Comparison of ENCODE assay signal across 1 cellular context in the genomic region with DNA sequence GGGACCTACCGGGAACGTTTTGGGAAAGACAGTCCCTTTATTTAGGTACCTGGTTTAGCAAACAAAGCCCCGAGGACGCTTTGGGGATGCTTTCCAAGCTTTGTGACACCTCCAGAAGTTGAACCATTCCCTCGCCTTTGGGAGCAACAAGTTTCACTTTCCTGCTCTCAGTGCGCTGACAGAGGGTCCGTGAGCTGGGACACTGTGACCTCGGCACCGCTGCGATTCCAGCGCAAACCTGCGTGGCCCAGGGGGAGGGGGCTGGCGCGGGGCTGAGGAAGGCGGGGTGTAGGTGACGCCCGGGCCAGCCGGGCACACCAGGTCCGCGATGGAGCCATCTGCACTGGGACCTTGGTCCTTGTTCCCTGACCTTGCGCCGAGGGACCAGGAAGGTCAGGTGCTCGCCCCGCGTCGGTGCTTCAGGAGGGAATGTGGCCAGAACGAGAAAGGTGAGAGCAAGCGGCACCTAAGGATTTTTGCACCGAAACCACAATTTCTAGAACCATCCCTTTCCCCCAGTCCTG.
TF ChIP-seq lines count a peak whose summit lies in the region.

No MANE protein-coding gene starts in this region.

TF ChIP-seq in HEK293, 187 proteins besides CTCF, POLR2A, EP300 and RAD21 (continued from another document):
- TF ChIP-seq, protein P1, sequence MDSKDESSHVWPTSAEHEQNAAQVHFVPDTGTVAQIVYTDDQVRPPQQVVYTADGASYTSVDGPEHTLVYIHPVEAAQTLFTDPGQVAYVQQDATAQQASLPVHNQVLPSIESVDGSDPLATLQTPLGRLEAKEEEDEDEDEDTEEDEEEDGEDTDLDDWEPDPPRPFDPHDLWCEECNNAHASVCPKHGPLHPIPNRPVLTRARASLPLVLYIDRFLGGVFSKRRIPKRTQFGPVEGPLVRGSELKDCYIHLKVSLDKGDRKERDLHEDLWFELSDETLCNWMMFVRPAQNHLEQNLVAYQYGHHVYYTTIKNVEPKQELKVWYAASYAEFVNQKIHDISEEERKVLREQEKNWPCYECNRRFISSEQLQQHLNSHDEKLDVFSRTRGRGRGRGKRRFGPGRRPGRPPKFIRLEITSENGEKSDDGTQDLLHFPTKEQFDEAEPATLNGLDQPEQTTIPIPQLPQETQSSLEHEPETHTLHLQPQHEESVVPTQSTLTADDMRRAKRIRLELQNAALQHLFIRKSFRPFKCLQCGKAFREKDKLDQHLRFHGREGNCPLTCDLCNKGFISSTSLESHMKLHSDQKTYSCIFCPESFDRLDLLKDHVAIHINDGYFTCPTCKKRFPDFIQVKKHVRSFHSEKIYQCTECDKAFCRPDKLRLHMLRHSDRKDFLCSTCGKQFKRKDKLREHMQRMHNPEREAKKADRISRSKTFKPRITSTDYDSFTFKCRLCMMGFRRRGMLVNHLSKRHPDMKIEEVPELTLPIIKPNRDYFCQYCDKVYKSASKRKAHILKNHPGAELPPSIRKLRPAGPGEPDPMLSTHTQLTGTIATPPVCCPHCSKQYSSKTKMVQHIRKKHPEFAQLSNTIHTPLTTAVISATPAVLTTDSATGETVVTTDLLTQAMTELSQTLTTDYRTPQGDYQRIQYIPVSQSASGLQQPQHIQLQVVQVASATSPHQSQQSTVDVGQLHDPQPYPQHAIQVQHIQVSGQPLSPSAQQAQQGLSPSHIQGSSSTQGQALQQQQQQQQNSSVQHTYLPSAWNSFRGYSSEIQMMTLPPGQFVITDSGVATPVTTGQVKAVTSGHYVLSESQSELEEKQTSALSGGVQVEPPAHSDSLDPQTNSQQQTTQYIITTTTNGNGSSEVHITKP (tag by site-specific recombination; IDR thresholded peaks at IDR 0.05): no peak
- TF ChIP-seq ZNF16 (tag by site-specific recombination; IDR thresholded peaks at IDR 0.05; ENCODE audit: low read depth) (no peak), ZNF514 (tag by site-specific recombination; IDR thresholded peaks at IDR 0.05) (no peak), ZNF10 (tag by site-specific recombination; IDR thresholded peaks at IDR 0.05) (no peak), MEIS1 (CRISPR knock-in tag; IDR thresholded peaks at IDR 0.05; ENCODE audit: borderline replicate concordance) (no peak), ZNF426 (tag by site-specific recombination; IDR thresholded peaks at IDR 0.05) (no peak), HIC1 (tag by site-specific recombination; IDR thresholded peaks at IDR 0.05) (no peak), HOXA7 (CRISPR knock-in tag; IDR thresholded peaks at IDR 0.05; ENCODE audit: borderline replicate concordance) (no peak), ZNF600 (tag by site-specific recombination; IDR thresholded peaks at IDR 0.05) (peak; percentile 29; the same call in 1 of the 2 replicates), ZNF132 (tag by site-specific recombination; IDR thresholded peaks at IDR 0.05; ENCODE audit: borderline replicate concordance) (no peak), GLIS2 (tag by site-specific recombination; IDR thresholded peaks at IDR 0.05) (no peak; the same call in 1 of the 2 replicates), BCL11B (tag by site-specific recombination; IDR thresholded peaks at IDR 0.05; ENCODE audit: low read depth) (no peak), ZNF280C (tag by site-specific recombination; IDR thresholded peaks at IDR 0.05) (no peak), ZNF2 (tag by site-specific recombination; IDR thresholded peaks at IDR 0.05) (no peak), FEZF1 (tag by site-specific recombination; IDR thresholded peaks at IDR 0.05) (no peak), ZNF701 (tag by site-specific recombination; IDR thresholded peaks at IDR 0.05) (no peak), ZNF140 (tag by site-specific recombination; IDR thresholded peaks at IDR 0.05) (no peak), ZBTB48 (tag by site-specific recombination; IDR thresholded peaks at IDR 0.05) (peak; percentile 93), ZNF768 (tag by site-specific recombination; IDR thresholded peaks at IDR 0.05) (no peak), ZNF510 (tag by site-specific recombination; IDR thresholded peaks at IDR 0.05; ENCODE audit: insufficient replicate concordance) (no peak), SP3 (tag by site-specific recombination; IDR thresholded peaks at IDR 0.05) (no peak), KLF9 (tag by site-specific recombination; IDR thresholded peaks at IDR 0.05; ENCODE audit: low read depth) (peak; percentile 12; the same call in 1 of the 2 replicates), ZNF76 (tag by site-specific recombination; IDR thresholded peaks at IDR 0.05; ENCODE audit: borderline replicate concordance, low read depth) (no peak), ZNF837 (tag by site-specific recombination; IDR thresholded peaks at IDR 0.05) (no peak), ZEB2 (tag by site-specific recombination; IDR thresholded peaks at IDR 0.05) (0 out of 2 replicates have a peak, but pooled peaks have one; percentile 17), ZNF221 (tag by site-specific recombination; IDR thresholded peaks at IDR 0.05; ENCODE audit: borderline replicate concordance) (no peak), HOXC10 (CRISPR knock-in tag; IDR thresholded peaks at IDR 0.05) (0 out of 2 replicates have a peak, but pooled peaks have one; percentile 71), ZNF341 (tag by site-specific recombination; IDR thresholded peaks at IDR 0.05; ENCODE audit: low read depth) (no peak)
- TF ChIP-seq, protein P2, sequence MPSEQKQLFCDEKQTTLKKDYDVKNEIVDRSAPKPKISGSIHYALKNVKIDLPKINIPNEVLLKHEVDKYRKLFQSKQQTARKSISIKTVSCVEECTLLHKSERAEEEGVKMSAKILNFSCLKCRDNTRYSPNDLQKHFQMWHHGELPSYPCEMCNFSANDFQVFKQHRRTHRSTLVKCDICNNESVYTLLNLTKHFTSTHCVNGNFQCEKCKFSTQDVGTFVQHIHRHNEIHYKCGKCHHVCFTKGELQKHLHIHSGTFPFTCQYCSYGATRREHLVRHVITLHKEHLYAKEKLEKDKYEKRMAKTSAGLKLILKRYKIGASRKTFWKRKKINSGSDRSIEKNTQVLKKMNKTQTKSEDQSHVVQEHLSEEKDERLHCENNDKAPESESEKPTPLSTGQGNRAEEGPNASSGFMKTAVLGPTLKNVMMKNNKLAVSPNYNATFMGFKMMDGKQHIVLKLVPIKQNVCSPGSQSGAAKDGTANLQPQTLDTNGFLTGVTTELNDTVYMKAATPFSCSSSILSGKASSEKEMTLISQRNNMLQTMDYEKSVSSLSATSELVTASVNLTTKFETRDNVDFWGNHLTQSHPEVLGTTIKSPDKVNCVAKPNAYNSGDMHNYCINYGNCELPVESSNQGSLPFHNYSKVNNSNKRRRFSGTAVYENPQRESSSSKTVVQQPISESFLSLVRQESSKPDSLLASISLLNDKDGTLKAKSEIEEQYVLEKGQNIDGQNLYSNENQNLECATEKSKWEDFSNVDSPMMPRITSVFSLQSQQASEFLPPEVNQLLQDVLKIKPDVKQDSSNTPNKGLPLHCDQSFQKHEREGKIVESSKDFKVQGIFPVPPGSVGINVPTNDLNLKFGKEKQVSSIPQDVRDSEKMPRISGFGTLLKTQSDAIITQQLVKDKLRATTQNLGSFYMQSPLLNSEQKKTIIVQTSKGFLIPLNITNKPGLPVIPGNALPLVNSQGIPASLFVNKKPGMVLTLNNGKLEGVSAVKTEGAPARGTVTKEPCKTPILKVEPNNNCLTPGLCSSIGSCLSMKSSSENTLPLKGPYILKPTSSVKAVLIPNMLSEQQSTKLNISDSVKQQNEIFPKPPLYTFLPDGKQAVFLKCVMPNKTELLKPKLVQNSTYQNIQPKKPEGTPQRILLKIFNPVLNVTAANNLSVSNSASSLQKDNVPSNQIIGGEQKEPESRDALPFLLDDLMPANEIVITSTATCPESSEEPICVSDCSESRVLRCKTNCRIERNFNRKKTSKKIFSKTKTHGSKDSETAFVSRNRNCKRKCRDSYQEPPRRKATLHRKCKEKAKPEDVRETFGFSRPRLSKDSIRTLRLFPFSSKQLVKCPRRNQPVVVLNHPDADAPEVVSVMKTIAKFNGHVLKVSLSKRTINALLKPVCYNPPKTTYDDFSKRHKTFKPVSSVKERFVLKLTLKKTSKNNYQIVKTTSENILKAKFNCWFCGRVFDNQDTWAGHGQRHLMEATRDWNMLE (tag by site-specific recombination; conservative IDR thresholded peaks at IDR 0.05; ENCODE audit: low read depth): no peak
